ENCODE assay signal across 11 cellular contexts in genomic region chr7:47153076-47153475, GRCh38.
DNase-seq lines count a peak whose midpoint lies in the region; ATAC-seq and TF ChIP-seq lines count a peak whose summit lies in the region.
"Had no signal": no experiment of that assay in that cellular context is flagged by ENCODE, and none has a peak within 500 bp of the region (broad histone marks: within the 10 kb centered on the region; RNA-seq: fewer than 3 reads in every experiment).

No MANE protein-coding gene starts in this region.

- no peaks in the 10 kb centered on the region for H3K27me3 Mint-ChIP-seq in HFFc6 (ENCODE audit: insufficient read depth)
- no peaks in the 10 kb centered on the region for H3K27me3 Mint-ChIP-seq in CD14-positive monocyte (ENCODE audit: low read depth in 3 of 3)
- H3K27me3 Mint-ChIP-seq: central memory CD8-positive, alpha-beta T cell had no signal

- intact Hi-C loops in PC-3 (cut with micrococcal nuclease) (no loop called here), CD14-positive monocyte (cut with micrococcal nuclease) (no loop called here)

- H3K27me3 ChIP-seq in PC-3 (ENCODE audit: low read length) = no peaks in the 10 kb centered on the region
- H3K27me3 ChIP-seq: Peyer's patch, spleen had no signal

- DNase-seq in HFFc6 (peak; percentile 93), PC-3 (peak; percentile 70), fibroblast of villous mesenchyme (ENCODE audit: low read depth) (peak; percentile 95), smooth muscle cell of the brain vasculature (ENCODE audit: low read depth, low spot score) (peak; percentile 62), CD14-positive monocyte (ENCODE audit: low spot score) (no peak)
- no peak for DNase-seq in NK-92 treated with Interleukin-12 subunit alpha and Interleukin-12 subunit beta, amount 100 ng/mL, for 24 hours (lab: John Stamatoyannopoulos, UW)
- DNase-seq in stimulated activated naive CD4-positive, alpha-beta T cell (lab: John Stamatoyannopoulos, UW) = no peak
- DNase-seq: Peyer's patch, spleen had no signal

- H3K4me3 Mint-ChIP-seq in HFFc6 (peak overlapping the region; percentile 38), CD14-positive monocyte (peak overlapping the region in 1 of 2 donors; percentile 43)
- H3K4me3 Mint-ChIP-seq: central memory CD8-positive, alpha-beta T cell had no signal

- H3K4me1 Mint-ChIP-seq in HFFc6 (ENCODE audit: low read depth) = peaks cover 71% of the 10 kb centered on the region
- H3K4me1 Mint-ChIP-seq in CD14-positive monocyte = peaks cover 39% of the 10 kb centered on the region
- H3K4me1 Mint-ChIP-seq: central memory CD8-positive, alpha-beta T cell had no signal

- no peak overlapping the region for H3K4me3 ChIP-seq in PC-3 (ENCODE audit: low read length)
- H3K4me3 ChIP-seq in fibroblast of villous mesenchyme (ENCODE audit: low read depth, low read length) = no peak overlapping the region
- H3K4me3 ChIP-seq: Peyer's patch, spleen had no signal

- H3K4me2 ChIP-seq in PC-3 (ENCODE audit: low read length) = no peak overlapping the region

- H2AFZ ChIP-seq in PC-3 (ENCODE audit: low read length) = no peak overlapping the region

- ATAC-seq in PC-3 (peak; percentile 22; the same call in 1 of the 2 replicates), HG02973 (IDR thresholded peaks at IDR 0.05; ENCODE audit: unreplicated experiment) (no peak)

- H3K9me2 ChIP-seq in PC-3 (replicated peaks; ENCODE audit: low read length) = no peaks in the 10 kb centered on the region

- no peak overlapping the region for H3K27ac ChIP-seq in PC-3 (ENCODE audit: low read length)
- H3K27ac ChIP-seq: Peyer's patch had no signal

- H3K36me3 ChIP-seq in PC-3 (ENCODE audit: low read depth, low read length) = no peaks in the 10 kb centered on the region
- H3K36me3 ChIP-seq: Peyer's patch, spleen had no signal

- H3K36me3 Mint-ChIP-seq in HFFc6 (ENCODE audit: low read depth) (peaks cover 8% of the 10 kb centered on the region), CD14-positive monocyte (no peaks in the 10 kb centered on the region)

- no peaks in the 10 kb centered on the region for H4K20me1 ChIP-seq in PC-3 (ENCODE audit: low read length)

- CTCF ChIA-PET in PC-3 (lab: Charles Lee) = interaction anchor here (1.0 kb wide), 1 partner anchor 52 kb away, joined by 3 read pairs; no protein-coding TSS in a partner anchor

- H3K4me1 ChIP-seq in PC-3 (ENCODE audit: insufficient read depth, low read length) = peaks cover 11% of the 10 kb centered on the region; the same call in 1 of the 2 replicates

- H3K79me2 ChIP-seq in PC-3 (ENCODE audit: low read length) = no peaks in the 10 kb centered on the region

- no peaks in the 10 kb centered on the region for H3K9me3 ChIP-seq in PC-3 (ENCODE audit: low read length)
- H3K9me3 ChIP-seq: Peyer's patch, spleen had no signal

- BruUV-seq in PC-3 (replicated peaks; lab: Mats Ljungman, UMichigan) = no TSS peak

- no peak for TF ChIP-seq CTCF in HFFc6 (IDR thresholded peaks at IDR 0.05)
- TF ChIP-seq CTCF in PC-3 (conservative IDR thresholded peaks at IDR 0.05; ENCODE audit: low read depth, low read length) = no peak
- TF ChIP-seq CTCF in fibroblast of villous mesenchyme (IDR thresholded peaks at IDR 0.05; ENCODE audit: insufficient read depth, low read depth, low read length) = no peak
- TF ChIP-seq CTCF in CD14-positive monocyte (IDR thresholded peaks at IDR 0.05) = no peak

- no peaks in the 10 kb centered on the region for H3F3A ChIP-seq in PC-3 (ENCODE audit: low read length, unreplicated experiment)

- H3K9ac ChIP-seq in PC-3 (ENCODE audit: low read length) = no peak overlapping the region

- peaks cover 8% of the 10 kb centered on the region for H3K9me3 Mint-ChIP-seq in HFFc6
- peaks cover 0 to 12% (median 4%) of the 10 kb centered on the region in 7 donors for H3K9me3 Mint-ChIP-seq in CD14-positive monocyte
- H3K9me3 Mint-ChIP-seq: central memory CD8-positive, alpha-beta T cell had no signal

- POLR2A ChIA-PET in PC-3 (lab: Charles Lee; ENCODE audit: unreplicated experiment) = no interaction called here

- peak overlapping the region; percentile 32 for H3K27ac Mint-ChIP-seq in HFFc6
- H3K27ac Mint-ChIP-seq in CD14-positive monocyte = no peak overlapping the region

Comparison
In these comparisons a context has a peak if more than half of its experiments do, and no peak if none do; other contexts are left out.
1. DNase-seq: peak in HFFc6 (single experiment), PC-3 (single experiment), fibroblast of villous mesenchyme (single experiment) and smooth muscle cell of the brain vasculature (single experiment); none in NK-92 treated with Interleukin-12 subunit alpha and Interleukin-12 subunit beta, amount 100 ng/mL, for 24 hours (single experiment), CD14-positive monocyte (single experiment) and stimulated activated naive CD4-positive, alpha-beta T cell (0 of 6).